ENCODE assay signal across 21 cellular contexts in the genomic region with DNA sequence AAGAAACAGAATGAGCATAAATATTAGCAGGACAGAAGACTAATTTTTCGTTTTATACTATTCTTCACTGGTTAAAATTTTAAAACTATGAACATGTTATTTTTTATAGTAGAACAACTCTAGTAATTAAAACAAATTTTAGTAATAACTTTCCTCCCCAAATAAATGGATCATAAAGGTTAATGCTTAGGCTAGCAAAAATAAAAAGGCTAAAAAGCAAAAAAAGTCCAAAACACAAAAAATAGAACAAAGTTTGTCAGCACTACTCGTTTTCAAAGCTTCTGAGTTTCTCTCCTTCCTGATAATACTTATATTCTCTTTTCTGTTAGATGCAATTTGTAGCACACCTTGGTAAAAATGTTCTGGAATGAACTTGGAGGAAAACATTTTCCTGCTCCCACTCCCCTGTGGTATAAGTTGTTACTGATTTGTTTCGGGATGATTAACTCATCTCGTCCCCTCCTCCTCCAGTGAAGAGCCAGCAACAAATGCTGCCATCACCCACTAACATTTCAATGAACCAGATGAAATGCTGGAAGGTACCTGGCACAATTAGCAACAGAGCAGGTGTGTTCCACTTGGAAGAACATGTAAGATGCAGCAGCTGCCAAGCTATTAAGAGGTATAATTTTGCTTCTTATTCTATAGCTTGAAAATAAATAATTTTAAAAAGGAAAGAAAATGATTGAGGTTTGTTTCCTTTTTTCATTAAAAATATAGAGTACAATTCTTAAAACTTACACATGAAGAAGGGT.
DNase-seq lines count a peak whose midpoint lies in the region; ATAC-seq, FAIRE-seq and TF ChIP-seq lines count a peak whose summit lies in the region.
"Had no signal": no experiment of that assay in that cellular context is flagged by ENCODE, and none has a peak within 500 bp of the region (broad histone marks: within the 10 kb centered on the region; RNA-seq: fewer than 3 reads in every experiment).

No MANE protein-coding gene starts in this region.

- TF ChIP-seq RAD21 in A549 (conservative IDR thresholded peaks at IDR 0.05 in 1 of 2, IDR thresholded peaks at IDR 0.05 in 1 of 2), result no peak

- no peak for TF ChIP-seq POLR2A in A549 (IDR thresholded peaks at IDR 0.05; ENCODE audit: low read length)

- WGBS in A549 (ENCODE audit: missing lambda C conversion rate), result 85% methylated on average over 4 of the region's 4 CpGs

- no peak for FAIRE-seq in A549 (lab: Jason Lieb, UNC)
- FAIRE-seq: A204.1, colon had no signal

- no peak for ATAC-seq in A549
- no peak for ATAC-seq in HG02840 (IDR thresholded peaks at IDR 0.05; ENCODE audit: low FRiP score, unreplicated experiment)
- ATAC-seq in HG03565 (IDR thresholded peaks at IDR 0.05; ENCODE audit: unreplicated experiment), result no peak
- ATAC-seq in HG02642 (IDR thresholded peaks at IDR 0.05; ENCODE audit: poor library complexity, unreplicated experiment), result no peak
- ATAC-seq: naive thymus-derived CD8-positive, alpha-beta T cell; right cardiac atrium; Right ventricle myocardium inferior had no signal

- CTCF ChIA-PET in A549 (lab: Yijun Ruan, JAX), result no interaction called here

- H3K27ac ChIP-seq in A549, result no peak overlapping the region
- H3K27ac ChIP-seq: brain microvascular endothelial cell, vagina had no signal

- no peak overlapping the region for H3K4me2 ChIP-seq in A549

- POLR2A ChIA-PET in A549 (lab: Yijun Ruan, JAX), result interaction anchor here (0.7 kb wide), 1 partner anchor 86 kb away, joined by 3 read pairs; no protein-coding TSS in a partner anchor

- no peak for TF ChIP-seq CTCF in A549 (IDR thresholded peaks at IDR 0.05)

- no peak for TF ChIP-seq EP300 in A549 (IDR thresholded peaks at IDR 0.05)

- H3K9me3 ChIP-seq in A549, result no peaks in the 10 kb centered on the region
- H3K9me3 ChIP-seq: vagina had no signal

- H3K4me1 ChIP-seq in A549, result no peaks in the 10 kb centered on the region
- H3K4me1 ChIP-seq: vagina had no signal

- DNase-seq in A549 (ENCODE audit: low read depth in 1 of 2, low spot score in 1 of 2) (no peak), NCI-H1092 treated with DMSO at 0.1 percent for 48 hours (lab: John Stamatoyannopoulos, UW) (peak; percentile 52), NCI-H2107 (lab: John Stamatoyannopoulos, UW) (peak; percentile 67), NCI-H774 (lab: John Stamatoyannopoulos, UW) (peak; percentile 60), UCSD-AML1 (lab: John Stamatoyannopoulos, UW; ENCODE audit: unreplicated experiment) (no peak)
- DNase-seq: activated CD4-positive, alpha-beta T cell treated with anti-CD3 and anti-CD28 coated beads, Interleukin-2, amount 10 ng/mL, durations not matched to agents 7 days and 5 days; brain microvascular endothelial cell; Calu3; glutamatergic neuron; mesendoderm; naive thymus-derived CD8-positive, alpha-beta T cell; NCI-H2227 treated with DMSO at 0.1 percent for 48 hours; right cardiac atrium; substantia nigra had no signal

- no peak overlapping the region for H3K4me3 ChIP-seq in A549
- H3K4me3 ChIP-seq: vagina had no signal

TF ChIP-seq in A549, 52 proteins besides CTCF, POLR2A, EP300 and RAD21:
- no peak for TF ChIP-seq JUN (IDR thresholded peaks at IDR 0.05)
- peak; percentile 16 for TF ChIP-seq MAFK (IDR thresholded peaks at IDR 0.05; ENCODE audit: partially characterized antibody)
- TF ChIP-seq POLR2AphosphoS2 (conservative IDR thresholded peaks at IDR 0.05; ENCODE audit: low read length), result no peak

Comparison
In these comparisons a context has a peak if more than half of its experiments do, and no peak if none do; other contexts are left out.
1. DNase-seq: peak in NCI-H1092 treated with DMSO at 0.1 percent for 48 hours (single experiment), NCI-H2107 (single experiment) and NCI-H774 (single experiment); none in A549 (0 of 2) and UCSD-AML1 (single experiment).